8 cellular contexts compared by ENCODE assay signal in genomic region chr18:32714571-32715148, GRCh38. TPM values are rescaled to one million over a fixed set of nuclear protein-coding genes. Genes with fewer than 3 reads are reported as not detected.
A peak's percentile ranks its signal among the peaks of the same experiment; 100 is the strongest.
DNase-seq lines count a peak whose midpoint lies in the region; ATAC-seq, FAIRE-seq and TF ChIP-seq lines count a peak whose summit lies in the region.

No MANE protein-coding gene starts in this region.

- 4% methylated on average over 4 of the region's 4 CpGs for WGBS in HepG2 (ENCODE audit: low lambda C conversion rate)

- CTCF ChIA-PET in A673 (lab: Charles Lee) (interaction anchor here (0.6 to 0.7 kb wide), 4 partner anchors 46 to 1903 kb away, joined by 3 to 7 read pairs (median 4); no protein-coding TSS in a partner anchor), HCT116 (lab: Charles Lee) (interaction anchor here (1.2 to 1.5 kb wide), 3 partner anchors 8 to 18 kb away, joined by 3 to 6 read pairs (median 3); no protein-coding TSS in a partner anchor), OCI-LY7 (lab: Charles Lee; ENCODE audit: unreplicated experiment) (interaction anchor here (0.6 kb wide), 1 partner anchor 203 kb away, joined by 4 read pairs; no protein-coding TSS in a partner anchor), HepG2 (lab: Yijun Ruan, JAX; ENCODE audit: low intra/inter-chr PET ratio, low total read pairs) (interaction anchor here (1.6 to 2.3 kb wide), 3 partner anchors 205 to 216 kb away, joined by 5 to 24 read pairs (median 14); no protein-coding TSS in a partner anchor)

- TF ChIP-seq EP300 in HepG2 (IDR thresholded peaks at IDR 0.05; ENCODE audit: low read depth in 2 of 2, low read length in 2 of 2) (no peak), HepG2 (CRISPR knock-in tag; IDR thresholded peaks at IDR 0.05; ENCODE audit: borderline replicate concordance) (no peak)

- H3K36me3 ChIP-seq in A673 (ENCODE audit: insufficient read depth, low read length, poor library complexity, severe bottlenecking) (no peaks in the 10 kb centered on the region), HCT116 (ENCODE audit: control insufficient read depth in 1 of 2, insufficient read depth in 2 of 2, low read length in 2 of 2) (no peaks in the 10 kb centered on the region), OCI-LY7 (ENCODE audit: insufficient read depth, low read length) (no peaks in the 10 kb centered on the region), HepG2 (replicated peaks in 1 of 2; ENCODE audit: control insufficient read depth in 1 of 2, insufficient read depth in 2 of 2, low read length in 2 of 2) (peaks cover 1 to 18% of the 10 kb centered on the region in 2 experiments; a peak in 3 of 5 replicates)

- H4K20me1 ChIP-seq in HCT116 (ENCODE audit: insufficient read depth) (no peaks in the 10 kb centered on the region), OCI-LY7 (ENCODE audit: insufficient read depth, low read length) (no peaks in the 10 kb centered on the region), HepG2 (ENCODE audit: insufficient read depth, low read length) (no peaks in the 10 kb centered on the region)

- H3K27ac ChIP-seq in A673 (ENCODE audit: low read depth, low read length, poor library complexity, severe bottlenecking): no peak overlapping the region
- H3K27ac ChIP-seq in HCT116 (ENCODE audit: low read depth, low read length): no peak overlapping the region
- H3K27ac ChIP-seq in OCI-LY7 (ENCODE audit: low read depth, low read length, poor library complexity, severe bottlenecking): no peak overlapping the region
- H3K27ac ChIP-seq in HepG2 (ENCODE audit: extremely low read length, insufficient read depth, low read length): peak overlapping the region; percentile 17

- RAD21 ChIA-PET in HCT116 (lab: Charles Lee; ENCODE audit: low non-redundant PET in 1 of 2, low total read pairs in 2 of 2, uncharacterized antibody in 2 of 2, unreplicated experiment in 2 of 2): interaction anchor here in 1 of 2 experiments (0.7 kb wide), 1 partner anchor 54 kb away, joined by 3 read pairs; no protein-coding TSS in a partner anchor

- H2AFZ ChIP-seq in HCT116 (ENCODE audit: low read depth, low read length, poor library complexity, severe bottlenecking): peak overlapping the region; percentile 56
- H2AFZ ChIP-seq in OCI-LY7 (ENCODE audit: low read length): peak overlapping the region; percentile 96
- H2AFZ ChIP-seq in HepG2 (ENCODE audit: low read length): no peak overlapping the region

- H3K9ac ChIP-seq in HCT116 (ENCODE audit: low read length) (no peak overlapping the region), HepG2 (ENCODE audit: insufficient read depth, low read depth, low read length) (no peak overlapping the region)

- FAIRE-seq in HepG2 (lab: Jason Lieb, UNC): peak; percentile 94

- in situ Hi-C loops in HepG2 (cut with HindIII; ENCODE audit: extremely low pct_ligation_motif_present, low pct_unique_long_range_greater_than_20kb): loop anchor here (5.0 kb wide), 1 partner anchor 203 kb away; no protein-coding TSS in a partner anchor

- POLR2A ChIA-PET in A673 (lab: Charles Lee; ENCODE audit: low non-redundant PET): no interaction called here
- POLR2A ChIA-PET in HCT116 (lab: Charles Lee): no interaction called here
- POLR2A ChIA-PET in OCI-LY7 (lab: Charles Lee): interaction anchor here (0.6 kb wide), 1 partner anchor 30 kb away, joined by 4 read pairs; no protein-coding TSS in a partner anchor
- POLR2A ChIA-PET in HepG2 (lab: Yijun Ruan, JAX): interaction anchor here (1.0 to 2.2 kb wide), 2 partner anchors 55 to 90 kb away, joined by 3 to 5 read pairs; no protein-coding TSS in a partner anchor

- TF ChIP-seq POLR2A in HCT116 (IDR thresholded peaks at IDR 0.05; ENCODE audit: borderline replicate concordance, extremely low read depth, insufficient read depth, insufficient read length) (no peak), HepG2 (IDR thresholded peaks at IDR 0.05; ENCODE audit: insufficient read depth in 1 of 2, low read depth in 2 of 2, low read length in 2 of 2) (no peak)

- no TSS peak for BruUV-seq in A673 (replicated peaks; lab: Mats Ljungman, UMichigan)
- BruUV-seq in HCT116 (replicated peaks; lab: Mats Ljungman, UMichigan): no TSS peak
- BruUV-seq in OCI-LY7 (replicated peaks; lab: Mats Ljungman, UMichigan): no TSS peak
- no TSS peak for BruUV-seq in HepG2 (replicated peaks; lab: Mats Ljungman, UMichigan)

- H3K4me2 ChIP-seq in HCT116 (ENCODE audit: low read length) (peak overlapping the region; percentile 14; the same call in 1 of the 2 replicates), OCI-LY7 (ENCODE audit: low read length) (peak overlapping the region; percentile 44), HepG2 (ENCODE audit: low read depth, low read length) (no peak overlapping the region)

- ATAC-seq in HCT116 (peak; percentile 88), HepG2 (peak; percentile 98)
- no peak for ATAC-seq in activated CD4-positive, CD25-positive, alpha-beta regulatory T cell treated with anti-CD3 and anti-CD28 coated beads, Interleukin-2, amount 50 U/mL, for 24 hours

- H3K9me3 ChIP-seq in A673 (ENCODE audit: low read depth, low read length, poor library complexity, severe bottlenecking) (no peaks in the 10 kb centered on the region), HCT116 (ENCODE audit: control insufficient read depth in 1 of 2, insufficient read depth in 1 of 2, low read depth in 1 of 2, low read length in 2 of 2) (no peaks in the 10 kb centered on the region), OCI-LY7 (ENCODE audit: low read length) (no peaks in the 10 kb centered on the region), HepG2 (ENCODE audit: low read length) (no peaks in the 10 kb centered on the region)

- TF ChIP-seq CTCF in A673 (conservative IDR thresholded peaks at IDR 0.05; ENCODE audit: low read depth, low read length) (peak; percentile 86), GM12872 (IDR thresholded peaks at IDR 0.05; ENCODE audit: insufficient read depth, low read depth, low read length) (peak; percentile 86), HCT116 (IDR thresholded peaks at IDR 0.05 in 2 of 3, conservative IDR thresholded peaks at IDR 0.05 in 1 of 3; ENCODE audit: borderline replicate concordance in 1 of 3, insufficient read depth in 1 of 3, low read depth in 2 of 3, low read length in 2 of 3) (peak; percentile 24 to 79 (median 76); a peak in 4 of 6 replicates), LNCAP (IDR thresholded peaks at IDR 0.05) (peak; percentile 82), OCI-LY7 (conservative IDR thresholded peaks at IDR 0.05; ENCODE audit: low read length) (peak; percentile 85), choroid plexus epithelial cell (conservative IDR thresholded peaks at IDR 0.05; ENCODE audit: low read depth, low read length) (peak; percentile 87), HepG2 (CRISPR knock-in tag; IDR thresholded peaks at IDR 0.05) (peak; percentile 88)

- H3K4me1 ChIP-seq in A673 (ENCODE audit: insufficient read depth, low read length, poor library complexity, severe bottlenecking) (no peaks in the 10 kb centered on the region), HCT116 (ENCODE audit: control insufficient read depth in 1 of 2, insufficient read depth in 2 of 2, low read length in 2 of 2) (no peaks in the 10 kb centered on the region), OCI-LY7 (ENCODE audit: insufficient read depth, low read length, poor library complexity, severe bottlenecking) (peaks cover 9% of the 10 kb centered on the region), HepG2 (ENCODE audit: insufficient read depth, low read length) (peaks cover 14% of the 10 kb centered on the region)

- DNase-seq in A673 (ENCODE audit: low spot score) (peak; percentile 82), HCT116 (ENCODE audit: low read depth, low spot score) (peak; percentile 28), OCI-LY7 (ENCODE audit: low spot score) (peak; percentile 75), choroid plexus epithelial cell (ENCODE audit: low read depth) (peak; percentile 86), HepG2 (ENCODE audit: low spot score) (peak; percentile 79)

- TF ChIP-seq RAD21 in HCT116 (IDR thresholded peaks at IDR 0.05; ENCODE audit: low read depth): peak; percentile 50
- TF ChIP-seq RAD21 in HepG2 (CRISPR knock-in tag; IDR thresholded peaks at IDR 0.05): peak; percentile 74

- H3K27me3 ChIP-seq in A673 (replicated peaks; ENCODE audit: insufficient read depth, low read depth, low read length, poor library complexity) (no peaks in the 10 kb centered on the region), HCT116 (ENCODE audit: insufficient read depth, low read length) (no peaks in the 10 kb centered on the region), HepG2 (ENCODE audit: control insufficient read depth in 1 of 2, insufficient read depth in 2 of 2, low read length in 2 of 2) (no peaks in the 10 kb centered on the region)

- no peak overlapping the region for H3K4me3 ChIP-seq in A673 (ENCODE audit: low read depth, low read length, poor library complexity, severe bottlenecking)
- H3K4me3 ChIP-seq in HCT116 (replicated peaks in 1 of 2; ENCODE audit: low read depth in 1 of 2, low read length in 2 of 2): no peak overlapping the region
- no peak overlapping the region for H3K4me3 ChIP-seq in OCI-LY7 (ENCODE audit: low read depth, low read length, poor library complexity, severe bottlenecking)
- H3K4me3 ChIP-seq in choroid plexus epithelial cell (ENCODE audit: low read depth, low read length): no peak overlapping the region
- H3K4me3 ChIP-seq in HepG2 (replicated peaks in 1 of 3; ENCODE audit: insufficient read depth in 1 of 3, low read depth in 2 of 3, low read length in 3 of 3): no peak overlapping the region

- H3K9me2 ChIP-seq in HCT116 (ENCODE audit: insufficient read depth) (no peaks in the 10 kb centered on the region), OCI-LY7 (ENCODE audit: insufficient read depth, low read length) (no peaks in the 10 kb centered on the region)

- intact Hi-C loops in A673 (cut with micrococcal nuclease; ENCODE audit: unreplicated experiment): loop anchor here (2.0 to 5.0 kb wide), 2 partner anchors 208 to 486 kb away; no protein-coding TSS in a partner anchor
- intact Hi-C loops in HCT116 (cut with micrococcal nuclease): no loop called here
- intact Hi-C loops in OCI-LY7 (cut with micrococcal nuclease; ENCODE audit: unreplicated experiment): loop anchor here (1.0 to 5.0 kb wide), 2 partner anchors 206 to 468 kb away; no protein-coding TSS in a partner anchor
- intact Hi-C loops in HepG2 (cut with micrococcal nuclease; ENCODE audit: unreplicated experiment): loop anchor here (1.0 to 2.0 kb wide), 6 partner anchors 10 to 205 kb away; no protein-coding TSS in a partner anchor

- H3K79me2 ChIP-seq in HCT116 (ENCODE audit: insufficient read depth, low read length) (no peaks in the 10 kb centered on the region), OCI-LY7 (ENCODE audit: insufficient read depth, low read depth, low read length) (no peaks in the 10 kb centered on the region), HepG2 (ENCODE audit: insufficient read depth, low read length) (no peaks in the 10 kb centered on the region)

RNA-seq across cellular contexts. Expression of gene KLHL14, which starts 58.2 kb away (rescaled TPM):
- total RNA-seq in A673 (2021) (1.3 and 2.3 TPM in 2 replicates), HCT116 (2021; ENCODE audit: unreplicated experiment) (not detected), OCI-LY7 (2022) (0.33 and 0.57 TPM in 2 replicates), HepG2 (2016; rRNA removed; fragmentation: Illumina TruSeq; extraction: Trizol) (41.8 and 55.3 TPM in 2 replicates)
- not detected in 2 replicates for polyA plus RNA-seq in HCT116 (2012)
- 1.4 and 2.8 TPM in 2 replicates for total RNA-seq in OCI-LY7 (2014; rRNA removed; shearing (Covaris generic))
- 4.2 and 4.5 TPM in 2 replicates for total RNA-seq in HepG2 (2016; cell fraction: cytosol; rRNA removed; fragmentation: Illumina TruSeq; extraction: Trizol; ENCODE audit: low read depth)
- total RNA-seq in HepG2 (2016; cell fraction: insoluble cytoplasmic fraction; rRNA removed; fragmentation: Illumina TruSeq; extraction: Trizol): 41.6 and 49.3 TPM in 2 replicates
- total RNA-seq in HepG2 (2016; cell fraction: membrane; rRNA removed; fragmentation: Illumina TruSeq; extraction: Trizol): 16.6 and 19.2 TPM in 2 replicates
- total RNA-seq in HepG2 (2016; cell fraction: nucleus; rRNA removed; fragmentation: Illumina TruSeq; extraction: Trizol): 59.9 and 65.4 TPM in 2 replicates
- polyA plus RNA-seq in HepG2 (2011; rRNA removed): 14.5 and 16.0 TPM in 2 replicates
- 8.1 and 12.2 TPM in 2 replicates for polyA plus RNA-seq in HepG2 (2011; cell fraction: cytosol; rRNA removed)
- 25.8 and 30.8 TPM in 2 replicates for polyA plus RNA-seq in HepG2 (2011; cell fraction: nucleus; rRNA removed)
- polyA plus RNA-seq in HepG2 (2012): 19.2 and 24.1 TPM in 2 replicates
- polyA plus RNA-seq in HepG2 (2016; cell fraction: cytosol; fragmentation: Illumina TruSeq; extraction: Trizol; ENCODE audit: low read depth): 1.3 and 1.6 TPM in 2 replicates
- 42.4 and 43.4 TPM in 2 replicates for polyA plus RNA-seq in HepG2 (2016; cell fraction: insoluble cytoplasmic fraction; fragmentation: Illumina TruSeq; extraction: Trizol; ENCODE audit: low read depth)
- polyA plus RNA-seq in HepG2 (2016; cell fraction: membrane; fragmentation: Illumina TruSeq; extraction: Trizol; ENCODE audit: low read depth): 5.6 and 6.2 TPM in 2 replicates
- 60.0 and 63.2 TPM in 2 replicates for polyA plus RNA-seq in HepG2 (2016; cell fraction: nucleus; fragmentation: Illumina TruSeq; extraction: Trizol; ENCODE audit: insufficient read depth, low read depth)
- polyA minus RNA-seq in HepG2 (2011; rRNA and poly(A)+ RNA removed; ENCODE audit: low replicate concordance): 122 TPM in 1 of 2 replicates, not detected in the other
- 19.7 and 21.2 TPM in 2 replicates for polyA minus RNA-seq in HepG2 (2011; cell fraction: cytosol; rRNA and poly(A)+ RNA removed)
- polyA minus RNA-seq in HepG2 (2011; cell fraction: nucleus; rRNA and poly(A)+ RNA removed): 72.0 and 78.8 TPM in 2 replicates

Comparison
In these comparisons a context has a peak if more than half of its experiments do, and no peak if none do; other contexts are left out.
1. DNase-seq: peak in every context shown above with its lines; median percentile 86 in choroid plexus epithelial cell; 82 in A673; 79 in HepG2; 75 in OCI-LY7; 28 in HCT116.
2. ATAC-seq: peak in HCT116 (single experiment) and HepG2 (single experiment); none in activated CD4-positive, CD25-positive, alpha-beta regulatory T cell treated with anti-CD3 and anti-CD28 coated beads, Interleukin-2, amount 50 U/mL, for 24 hours (0 of 2).
3. POLR2A ChIA-PET loops: an anchor here in OCI-LY7 (0.6 kb wide) and HepG2 (1.0 to 2.2 kb wide); none called in A673 and HCT116.
4. Peak in every context shown above with its lines, with median percentiles within 50 percentile points of each other: CTCF ChIP-seq.